18 cellular contexts compared by ENCODE assay signal in the genomic region with DNA sequence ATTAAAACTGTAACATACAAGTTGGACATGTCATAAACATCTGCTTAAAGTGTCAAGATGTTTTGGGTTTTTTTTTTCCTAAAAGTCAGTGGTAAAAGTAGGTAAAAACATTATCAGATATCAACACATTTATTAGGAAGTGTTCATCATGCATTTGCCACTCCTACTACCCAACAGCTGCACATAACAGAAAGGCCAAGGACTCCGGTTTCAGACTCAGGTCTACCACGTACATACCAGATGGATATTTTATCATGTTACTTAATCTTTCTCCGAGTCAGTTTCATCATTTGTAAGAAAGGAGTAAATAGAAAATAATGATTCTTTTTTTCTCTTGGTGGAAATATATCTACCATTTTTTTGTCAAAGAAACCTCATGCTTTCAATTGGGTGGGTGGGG.
"Had no signal": no experiment of that assay in that cellular context is flagged by ENCODE, and none has a peak within 500 bp of the region (broad histone marks: within the 10 kb centered on the region; RNA-seq: fewer than 3 reads in every experiment).

No MANE protein-coding gene starts in this region.

- H3K4me3 Mint-ChIP-seq: activated naive CD4-positive, alpha-beta T cell treated with anti-CD3 and anti-CD28 coated beads, Interleukin-2, amount 50 U/mL, for 24 hours; immature natural killer cell; naive thymus-derived CD8-positive, alpha-beta T cell had no signal

- H3K4me3 ChIP-seq: adrenal gland, left lung, lung, pancreas, psoas muscle, right atrium auricular region, upper lobe of left lung had no signal

- H3K27me3 ChIP-seq: adrenal gland, left lung, pancreas, right atrium auricular region, upper lobe of left lung had no signal

- H3K27ac ChIP-seq: adrenal gland, left lung, pancreas, psoas muscle, right atrium auricular region, upper lobe of left lung had no signal

- DNase-seq: activated gamma-delta T cell treated with Interleukin-2 at 50 U/mL for 16 hours; adrenal gland; central memory CD4-positive, alpha-beta T cell; effector memory CD4-positive, alpha-beta T cell; foreskin melanocyte; immature natural killer cell; kidney glomerular epithelial cell; left lung; naive thymus-derived CD8-positive, alpha-beta T cell; psoas muscle; stimulated activated CD4-positive, alpha-beta T cell treated with anti-CD3 and anti-CD28 coated beads, Interleukin-4, amount 100 ng/mL, for 24 hours; stimulated activated naive CD8-positive, alpha-beta T cell treated with anti-CD3 and anti-CD28 coated beads, Interleukin-15, Interleukin-2, amounts not matched to agents 100 U/mL and 50 U/mL, for 24 hours; T-helper 1 cell had no signal

- H3K36me3 ChIP-seq: adrenal gland, left lung, pancreas, right atrium auricular region, upper lobe of left lung had no signal

- H3K9me3 ChIP-seq: adrenal gland, left lung, pancreas, psoas muscle, right atrium auricular region, upper lobe of left lung had no signal

- H3K27me3 Mint-ChIP-seq: activated naive CD4-positive, alpha-beta T cell treated with anti-CD3 and anti-CD28 coated beads, Interleukin-2, amount 50 U/mL, for 24 hours; naive thymus-derived CD8-positive, alpha-beta T cell had no signal

- H3K4me1 ChIP-seq: adrenal gland, left lung, pancreas, right atrium auricular region, upper lobe of left lung had no signal

- H3K27ac Mint-ChIP-seq: activated naive CD4-positive, alpha-beta T cell treated with anti-CD3 and anti-CD28 coated beads, Interleukin-2, amount 50 U/mL, for 24 hours; immature natural killer cell had no signal
